Comparison of ENCODE assay signal across 17 cellular contexts in the genomic region with DNA sequence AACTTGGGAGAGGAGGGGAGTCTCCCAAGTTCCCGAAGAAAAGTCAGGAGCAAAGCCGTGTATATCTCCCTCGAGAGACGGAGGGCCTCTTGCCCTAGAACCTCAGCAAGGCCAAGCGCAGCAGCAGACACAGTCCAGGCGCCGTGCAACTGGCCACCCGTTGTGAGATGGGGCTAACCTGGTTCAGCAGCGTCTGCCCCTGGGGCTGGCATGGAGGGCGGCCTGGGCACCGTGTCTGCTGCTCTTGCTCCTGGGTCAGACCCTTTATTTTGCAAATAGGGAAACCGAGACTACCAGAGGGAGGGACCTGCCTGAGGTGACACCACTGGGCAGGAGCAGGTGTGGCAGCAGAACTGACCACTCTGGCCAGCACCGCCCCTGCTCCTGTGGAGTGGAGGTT. TPM values are rescaled to one million over a fixed set of nuclear protein-coding genes. Genes with fewer than 3 reads are reported as not detected.
DNase-seq lines count a peak whose midpoint lies in the region; ATAC-seq and TF ChIP-seq lines count a peak whose summit lies in the region.
"Had no signal": no experiment of that assay in that cellular context is flagged by ENCODE, and none has a peak within 500 bp of the region (broad histone marks: within the 10 kb centered on the region; RNA-seq: fewer than 3 reads in every experiment).

No MANE protein-coding gene starts in this region.

- TF ChIP-seq CTCF in 22Rv1 (IDR thresholded peaks at IDR 0.05) (no peak), RWPE1 (conservative IDR thresholded peaks at IDR 0.05; ENCODE audit: low read depth) (no peak), esophagus squamous epithelium (IDR thresholded peaks at IDR 0.05) (no peak)
- TF ChIP-seq CTCF in CD4-positive, alpha-beta T cell (IDR thresholded peaks at IDR 0.05) = no peak

- H3K4me3 Mint-ChIP-seq in activated naive CD4-positive, alpha-beta T cell treated with anti-CD3 and anti-CD28 coated beads, Interleukin-2, amount 10 ng/mL, durations not matched to agents 7 days and 5 days = no peak overlapping the region
- H3K4me3 Mint-ChIP-seq in CD4-positive, alpha-beta T cell = no peak overlapping the region
- H3K4me3 Mint-ChIP-seq: CD8-positive, alpha-beta T cell had no signal

- H3K27ac Mint-ChIP-seq in activated naive CD4-positive, alpha-beta T cell treated with anti-CD3 and anti-CD28 coated beads, Interleukin-2, amount 10 ng/mL, durations not matched to agents 7 days and 5 days = peak overlapping the region; percentile 33
- H3K27ac Mint-ChIP-seq in CD4-positive, alpha-beta T cell = no peak overlapping the region
- H3K27ac Mint-ChIP-seq: CD8-positive, alpha-beta T cell had no signal

- no CpG with 5 or more reads among the region's 13 CpGs for WGBS in esophagus squamous epithelium, 2 donors

- no peak for TF ChIP-seq POLR2A in esophagus squamous epithelium (IDR thresholded peaks at IDR 0.05)

- peaks cover 40% of the 10 kb centered on the region for H3K36me3 Mint-ChIP-seq in activated naive CD4-positive, alpha-beta T cell treated with anti-CD3 and anti-CD28 coated beads, Interleukin-2, amount 10 ng/mL, durations not matched to agents 7 days and 5 days
- H3K36me3 Mint-ChIP-seq in CD4-positive, alpha-beta T cell (ENCODE audit: low read depth) = peaks cover 74% of the 10 kb centered on the region

- no peaks in the 10 kb centered on the region for H3K27me3 ChIP-seq in esophagus squamous epithelium
- H3K27me3 ChIP-seq in CD4-positive, alpha-beta T cell (ENCODE audit: control insufficient read depth, insufficient read depth, low read length) = no peaks in the 10 kb centered on the region
- H3K27me3 ChIP-seq in HAP-1 (ENCODE audit: low read depth) = no peaks in the 10 kb centered on the region
- H3K27me3 ChIP-seq: BE2C had no signal

- no peak for ATAC-seq in GM21825 (IDR thresholded peaks at IDR 0.05; ENCODE audit: unreplicated experiment)
- ATAC-seq in CD4-positive, alpha-beta T cell (ENCODE audit: poor library complexity) = no peak
- ATAC-seq: CD8-positive, alpha-beta T cell; HCT116 had no signal

- no peaks in the 10 kb centered on the region for H3K27me3 Mint-ChIP-seq in activated naive CD4-positive, alpha-beta T cell treated with anti-CD3 and anti-CD28 coated beads, Interleukin-2, amount 10 ng/mL, durations not matched to agents 7 days and 5 days
- H3K27me3 Mint-ChIP-seq in CD4-positive, alpha-beta T cell = no peaks in the 10 kb centered on the region

- H3K4me3 ChIP-seq in esophagus squamous epithelium = no peak overlapping the region
- H3K4me3 ChIP-seq in HAP-1 = no peak overlapping the region

- CTCF ChIA-PET in activated naive CD4-positive, alpha-beta T cell treated with anti-CD3 and anti-CD28 coated beads, Interleukin-2, amount 10 ng/mL, durations not matched to agents 7 days and 5 days (lab: Charles Lee) = no interaction called here
- CTCF ChIA-PET in RWPE1 (lab: Yijun Ruan, JAX) = no interaction called here
- CTCF ChIA-PET in CD4-positive, alpha-beta T cell (lab: Charles Lee) = no interaction called here

- intact Hi-C loops in esophagus squamous epithelium (cut with DNase I) = no loop called here
- intact Hi-C loops in CD4-positive, alpha-beta T cell (cut with DNase I, micrococcal nuclease) = no loop called here

- peak overlapping the region; percentile 98 for H3K27ac ChIP-seq in 22Rv1
- peak overlapping the region; percentile 46 for H3K27ac ChIP-seq in RWPE1
- H3K27ac ChIP-seq in esophagus squamous epithelium = peak overlapping the region in 3 of 4 donors; percentile 64 to 78 (median 68)
- no peak overlapping the region for H3K27ac ChIP-seq in CD4-positive, alpha-beta T cell (ENCODE audit: low read depth, low read length)
- H3K27ac ChIP-seq: C4-2B had no signal

- H3K4me1 ChIP-seq in esophagus squamous epithelium (peaks cover 0 to 25% (median 0%) of the 10 kb centered on the region in 3 donors), HAP-1 (no peaks in the 10 kb centered on the region)
- H3K4me1 ChIP-seq: BE2C had no signal

- H3K4me1 Mint-ChIP-seq in activated naive CD4-positive, alpha-beta T cell treated with anti-CD3 and anti-CD28 coated beads, Interleukin-2, amount 10 ng/mL, durations not matched to agents 7 days and 5 days = no peaks in the 10 kb centered on the region
- H3K4me1 Mint-ChIP-seq in CD4-positive, alpha-beta T cell (ENCODE audit: low read depth) = no peaks in the 10 kb centered on the region

- DNase-seq in activated naive CD4-positive, alpha-beta T cell treated with anti-CD3 and anti-CD28 coated beads, Interleukin-2, amount 10 ng/mL, durations not matched to agents 7 days and 5 days = no peak
- DNase-seq in activated naive CD4-positive, alpha-beta T cell (lab: John Stamatoyannopoulos, UW) = no peak
- DNase-seq in RWPE1 (ENCODE audit: low spot score) (no peak), esophagus squamous epithelium (lab: John Stamatoyannopoulos, UW) (no peak), HAP-1 (ENCODE audit: low spot score in 2 of 2) (no peak)
- no peak for DNase-seq in CD4-positive, alpha-beta T cell
- DNase-seq: BE2C; CD8-positive, alpha-beta T cell; COR-L47; DMS153; DMS79 treated with DMSO at 0.1 percent for 48 hours; EL; IMR-90 had no signal

- no peaks in the 10 kb centered on the region for H3K9me3 Mint-ChIP-seq in activated naive CD4-positive, alpha-beta T cell treated with anti-CD3 and anti-CD28 coated beads, Interleukin-2, amount 10 ng/mL, durations not matched to agents 7 days and 5 days
- H3K9me3 Mint-ChIP-seq in CD4-positive, alpha-beta T cell = no peaks in the 10 kb centered on the region
- H3K9me3 Mint-ChIP-seq: CD8-positive, alpha-beta T cell had no signal

- H3K36me3 ChIP-seq in esophagus squamous epithelium (peaks cover 22 to 100% (median 63%) of the 10 kb centered on the region in 3 donors), HAP-1 (replicated peaks) (peaks cover 92% of the 10 kb centered on the region)

- H3K9me3 ChIP-seq in esophagus squamous epithelium = no peaks in the 10 kb centered on the region
- H3K9me3 ChIP-seq in CD4-positive, alpha-beta T cell (ENCODE audit: control insufficient read depth, low read length) = no peaks in the 10 kb centered on the region
- no peaks in the 10 kb centered on the region for H3K9me3 ChIP-seq in HAP-1
- H3K9me3 ChIP-seq: BE2C had no signal

- POLR2A ChIA-PET in RWPE1 (lab: Yijun Ruan, JAX; ENCODE audit: low non-redundant PET) = no interaction called here
- POLR2A ChIA-PET in CD4-positive, alpha-beta T cell (lab: Charles Lee) = no interaction called here

- in situ Hi-C loops in HAP-1 (cut with MboI; ENCODE audit: low sequenced_read_pairs) = no loop called here

RNA-seq across cellular contexts. Expression of gene ATP5MF, which starts 13.4 kb away (rescaled TPM):
- 1,000 to 10,000 TPM; 1,019 to 2,272 (median 1,287) TPM for total RNA-seq in esophagus squamous epithelium
- total RNA-seq in CD4-positive, alpha-beta T cell = 10 to 100 TPM; 50.9 to 51.9 TPM

RNA-seq across cellular contexts. Expression of gene CPSF4, which starts 13.8 kb away (rescaled TPM):
- 10 to 100 TPM; 15.1 to 29.2 (median 19.4) TPM for total RNA-seq in esophagus squamous epithelium
- total RNA-seq in CD4-positive, alpha-beta T cell = 10 to 100 TPM; 28.1 to 31.7 TPM

RNA-seq across cellular contexts. Expression of gene PTCD1, which starts 13.9 kb away (rescaled TPM):
- 10 to 100 TPM in 1 of 4 donors, 1 to 10 TPM in 3; 5.7 to 12.7 (median 6.6) TPM for total RNA-seq in esophagus squamous epithelium
- total RNA-seq in CD4-positive, alpha-beta T cell = 1 to 10 TPM; 4.8 to 5.3 TPM

RNA-seq across cellular contexts. Expression of gene ZNF789, which starts 20.1 kb away (rescaled TPM):
- 1 to 10 TPM; 2.5 to 8.6 (median 5.3) TPM for total RNA-seq in esophagus squamous epithelium
- total RNA-seq in CD4-positive, alpha-beta T cell = 10 to 100 TPM; 11.5 to 13.5 TPM

RNA-seq across cellular contexts. Expression of gene BUD31, which starts 43.8 kb away (rescaled TPM):
- total RNA-seq in esophagus squamous epithelium = 10 to 100 TPM; 46.9 to 59.1 (median 55.9) TPM
- 100 to 1,000 TPM; 147 to 153 TPM for total RNA-seq in CD4-positive, alpha-beta T cell

Comparison
In these comparisons a context has a peak if more than half of its experiments do, and no peak if none do; other contexts are left out.
1. RNA of gene ATP5MF, which starts 13.4 kb away (total RNA-seq): 1,019 to 2,272 TPM in esophagus squamous epithelium; 50.9 to 51.9 TPM in CD4-positive, alpha-beta T cell; every median in the first group is over 10 times any median in the second.